Comparison of ENCODE assay signal across 9 cellular contexts in the genomic region with DNA sequence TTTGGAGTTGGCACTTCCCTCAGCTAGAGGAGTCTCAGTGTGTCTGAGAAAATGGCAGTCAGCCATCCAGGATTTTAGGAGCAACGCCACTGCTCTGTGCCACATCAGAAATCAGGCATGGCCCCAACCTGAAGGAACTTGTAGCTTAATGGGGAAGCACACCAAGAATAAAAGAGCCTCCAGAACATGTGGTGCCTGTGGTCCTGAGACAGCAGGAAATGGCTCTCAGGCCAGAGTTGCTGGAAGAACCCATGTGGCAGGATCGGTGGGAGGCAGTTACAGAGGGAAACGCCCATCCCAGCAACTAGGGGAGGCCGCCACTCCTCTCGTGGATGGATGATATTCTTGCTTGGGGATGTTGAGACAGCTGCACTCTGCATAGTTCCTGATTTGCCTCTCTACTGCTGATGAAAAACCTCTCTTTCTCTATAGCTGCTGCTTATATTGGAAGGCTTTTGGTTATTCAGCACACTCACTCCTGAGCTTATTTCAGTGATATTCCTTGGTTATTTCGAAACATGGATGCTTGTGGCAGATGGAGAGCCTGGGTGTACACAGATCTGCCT. TPM values are rescaled to one million over a fixed set of nuclear protein-coding genes. Genes with fewer than 3 reads are reported as not detected.
DNase-seq lines count a peak whose midpoint lies in the region; ATAC-seq and TF ChIP-seq lines count a peak whose summit lies in the region.
"Had no signal": no experiment of that assay in that cellular context is flagged by ENCODE, and none has a peak within 500 bp of the region (broad histone marks: within the 10 kb centered on the region; RNA-seq: fewer than 3 reads in every experiment).

No MANE protein-coding gene starts in this region.

- ATAC-seq in HG03469 (IDR thresholded peaks at IDR 0.05; ENCODE audit: unreplicated experiment) (no peak), GM21367 (IDR thresholded peaks at IDR 0.05; ENCODE audit: unreplicated experiment) (no peak), GM18511 (IDR thresholded peaks at IDR 0.05; ENCODE audit: unreplicated experiment) (no peak), GM21825 (IDR thresholded peaks at IDR 0.05; ENCODE audit: unreplicated experiment) (no peak)

- H3K4me3 ChIP-seq in fibroblast of mammary gland (ENCODE audit: control insufficient read depth, low read depth, low read length), result no peak overlapping the region
- H3K4me3 ChIP-seq: pancreas had no signal

- peak; percentile 26 for DNase-seq in EH (ENCODE audit: low read depth)
- peak; percentile 90 for DNase-seq in NCI-H2171 treated with DMSO at 0.1 percent for 48 hours (lab: John Stamatoyannopoulos, UW)
- DNase-seq in fibroblast of mammary gland (ENCODE audit: low read depth), result peak; percentile 57
- peak; percentile 58 for DNase-seq in posterior vena cava (ENCODE audit: low spot score)

- intact Hi-C loops in posterior vena cava (cut with DNase I), result loop anchor here in 1 of 2 donors (5.0 kb wide), 1 partner anchor 90 kb away; no protein-coding TSS in a partner anchor

- no peak for TF ChIP-seq CTCF in fibroblast of mammary gland (conservative IDR thresholded peaks at IDR 0.05; ENCODE audit: control insufficient read depth, insufficient read depth, low read depth, low read length)

RNA-seq across cellular contexts. Expression of gene KLHL25, which starts 52.5 kb away (rescaled TPM):
- 10 to 100 TPM; 10.0 to 10.3 TPM for total RNA-seq in posterior vena cava

Comparison
In these comparisons a context has a peak if more than half of its experiments do, and no peak if none do; other contexts are left out.
1. DNase-seq: peak in every context shown above with its lines; median percentile 90 in NCI-H2171 treated with DMSO at 0.1 percent for 48 hours; 58 in posterior vena cava; 57 in fibroblast of mammary gland; 26 in EH.